ENCODE assay signal across 17 cellular contexts in the genomic region with DNA sequence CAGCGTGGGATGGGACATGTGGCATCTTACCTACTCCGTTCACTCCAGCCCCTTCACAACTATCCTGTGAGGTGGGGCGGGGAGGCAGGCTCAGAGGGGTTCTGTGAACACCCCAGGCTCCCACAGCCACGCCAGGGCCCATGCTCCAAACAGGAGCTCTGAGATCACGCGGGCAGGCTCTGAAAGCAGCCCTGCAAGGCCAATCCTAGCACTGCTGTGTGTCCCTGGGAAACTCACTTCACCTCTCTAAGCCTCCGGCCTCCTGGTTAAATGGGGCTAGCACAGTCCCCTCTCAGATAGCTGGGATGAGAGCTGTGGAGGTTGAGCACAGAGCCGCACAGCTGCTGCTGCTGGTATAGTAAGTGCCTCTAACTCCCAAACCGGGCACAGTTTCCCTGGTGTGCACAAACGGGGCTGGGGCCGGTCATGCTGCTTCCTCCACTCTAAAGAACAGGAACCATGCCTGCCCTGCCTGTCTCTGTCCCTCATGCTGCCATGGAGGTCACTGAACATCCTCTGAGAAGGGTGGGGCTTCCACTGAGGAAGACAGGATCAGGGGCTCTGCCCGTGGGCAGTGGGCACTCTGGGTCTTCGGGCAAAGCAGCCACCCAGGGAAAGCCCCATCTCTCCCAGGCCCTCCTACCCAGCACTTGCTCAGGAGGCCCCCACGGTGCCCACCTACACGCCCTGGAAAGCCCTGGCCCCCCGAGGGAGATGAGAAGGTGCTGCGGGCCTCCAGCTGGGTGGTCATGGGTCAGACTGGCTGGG. TPM values are rescaled to one million over a fixed set of nuclear protein-coding genes. Genes with fewer than 3 reads are reported as not detected.
A peak's percentile ranks its signal among the peaks of the same experiment; 100 is the strongest.
DNase-seq lines count a peak whose midpoint lies in the region; ATAC-seq, FAIRE-seq and TF ChIP-seq lines count a peak whose summit lies in the region.
"Had no signal": no experiment of that assay in that cellular context is flagged by ENCODE, and none has a peak within 500 bp of the region (broad histone marks: within the 10 kb centered on the region; RNA-seq: fewer than 3 reads in every experiment).

No MANE protein-coding gene starts in this region.

- H2BK120ac ChIP-seq in IMR-90 (ENCODE audit: low read depth, low read length), result no peak overlapping the region
- peak overlapping the region; percentile 9 for H2BK120ac ChIP-seq in neuronal stem cell (ENCODE audit: low read depth, low read length)

- DNase-seq in H7 (peak; percentile 52), IMR-90 (no peak), chondrocyte (ENCODE audit: low spot score) (peak; percentile 88), neuronal stem cell (ENCODE audit: low spot score) (no peak), GM12892 (ENCODE audit: insufficient read length) (no peak)
- DNase-seq in activated CD4-positive, CD25-positive, alpha-beta regulatory T cell treated with anti-CD3 and anti-CD28 coated beads, Interleukin-2, amount 50 U/mL, for 72 hours, result no peak
- DNase-seq: BE2C; CD8-positive, alpha-beta T cell; COR-L47; DND-41; GDM1; GM23248; H9 had no signal

- peaks cover 9% of the 10 kb centered on the region for H3K27me3 Mint-ChIP-seq in chondrocyte (ENCODE audit: low read depth)

- H3K9ac ChIP-seq in IMR-90 (ENCODE audit: low read depth, low read length), result no peak overlapping the region
- H3K9ac ChIP-seq in neuronal stem cell (ENCODE audit: low read depth, low read length, poor library complexity), result no peak overlapping the region
- H3K9ac ChIP-seq: GM23248 had no signal

- H3K27ac Mint-ChIP-seq in chondrocyte (ENCODE audit: unreplicated experiment), result no peak overlapping the region
- H3K27ac Mint-ChIP-seq: CD8-positive, alpha-beta T cell; H9 had no signal

- H2AK5ac ChIP-seq in IMR-90 (ENCODE audit: low read depth, low read length), result no peak overlapping the region
- peak overlapping the region; percentile 99 for H2AK5ac ChIP-seq in neuronal stem cell (ENCODE audit: low read depth, low read length)

- H2BK15ac ChIP-seq in IMR-90 (ENCODE audit: low read depth, low read length) (no peak overlapping the region), neuronal stem cell (ENCODE audit: low read length) (peak overlapping the region; percentile 89)

- H3K9me3 ChIP-seq in IMR-90 (ENCODE audit: control insufficient read depth, insufficient read depth, low read length) (no peaks in the 10 kb centered on the region), neuronal stem cell (replicated peaks in 1 of 2; ENCODE audit: control insufficient read depth in 2 of 2, insufficient read depth in 1 of 2, low read depth in 1 of 2, low read length in 2 of 2) (no peaks in the 10 kb centered on the region)
- H3K9me3 ChIP-seq: A549, BE2C had no signal

- TF ChIP-seq CTCF in IMR-90 (conservative IDR thresholded peaks at IDR 0.05; ENCODE audit: low read depth, low read length) (no peak), chondrocyte (IDR thresholded peaks at IDR 0.05) (no peak)

- TF ChIP-seq POLR2A in IMR-90 (IDR thresholded peaks at IDR 0.05; ENCODE audit: low read depth, low read length) (no peak), GM12892 (IDR thresholded peaks at IDR 0.05; ENCODE audit: low read depth, low read length) (no peak)

- no peak overlapping the region for H4K91ac ChIP-seq in IMR-90 (ENCODE audit: insufficient read depth, low read depth, low read length)
- H4K91ac ChIP-seq in neuronal stem cell (ENCODE audit: low read depth, low read length, poor library complexity), result no peak overlapping the region

- H4K20me1 ChIP-seq in IMR-90 (ENCODE audit: insufficient read depth, low read length), result no peaks in the 10 kb centered on the region

- FAIRE-seq in GM12892 (lab: Jason Lieb, UNC), result no peak
- FAIRE-seq: A549, D721Med had no signal

- TF ChIP-seq RAD21 in IMR-90 (IDR thresholded peaks at IDR 0.05; ENCODE audit: low read length), result no peak

- H3K18ac ChIP-seq in IMR-90 (ENCODE audit: low read depth, low read length), result no peak overlapping the region
- H3K18ac ChIP-seq in neuronal stem cell (ENCODE audit: low read length), result peak overlapping the region; percentile 74

- H3K23ac ChIP-seq in IMR-90 (ENCODE audit: low read depth, low read length), result no peak overlapping the region
- peak overlapping the region; percentile 80 for H3K23ac ChIP-seq in neuronal stem cell (ENCODE audit: low read depth, low read length, poor library complexity)

- H3K4me1 ChIP-seq in IMR-90 (ENCODE audit: control insufficient read depth, insufficient read depth, low read length), result peaks cover 2% of the 10 kb centered on the region
- peaks cover 0 to 12% of the 10 kb centered on the region in 2 donors for H3K4me1 ChIP-seq in neuronal stem cell (ENCODE audit: control insufficient read depth in 2 of 2, insufficient read depth in 1 of 2, low read depth in 1 of 2, low read length in 2 of 2)

- POLR2A ChIA-PET in IMR-90 (lab: Charles Lee; ENCODE audit: unreplicated experiment), result no interaction called here

- H2BK12ac ChIP-seq in neuronal stem cell (ENCODE audit: low read length), result peak overlapping the region; percentile 60

- H4K5ac ChIP-seq in IMR-90 (ENCODE audit: low read depth, low read length), result no peak overlapping the region

- no peak overlapping the region for H2BK5ac ChIP-seq in IMR-90 (ENCODE audit: low read depth, low read length, poor library complexity, severe bottlenecking)
- no peak overlapping the region for H2BK5ac ChIP-seq in neuronal stem cell (ENCODE audit: low read length)

- no peak overlapping the region for H2BK20ac ChIP-seq in IMR-90 (ENCODE audit: low read depth, low read length)

- H3K14ac ChIP-seq in IMR-90 (replicated peaks; ENCODE audit: low read depth, low read length) (no peak overlapping the region), neuronal stem cell (ENCODE audit: low read length) (no peak overlapping the region)

- no peaks in the 10 kb centered on the region for H3K36me3 Mint-ChIP-seq in chondrocyte (ENCODE audit: low read depth)
- H3K36me3 Mint-ChIP-seq: CD14-positive monocyte; CD8-positive, alpha-beta T cell had no signal

- H4K8ac ChIP-seq in IMR-90 (ENCODE audit: low read depth in 2 of 2, low read length in 2 of 2) (no peak overlapping the region), neuronal stem cell (ENCODE audit: low read depth, low read length) (no peak overlapping the region)

- in situ Hi-C loops in IMR-90 (cut with MboI; ENCODE audit: low sequenced_read_pairs), result no loop called here

- BruUV-seq in IMR-90 (replicated peaks; lab: Mats Ljungman, UMichigan), result no TSS peak

- H3K9me1 ChIP-seq in IMR-90 (ENCODE audit: insufficient read depth, low read length), result no peaks in the 10 kb centered on the region

- no peaks in the 10 kb centered on the region for H3K36me3 ChIP-seq in H7 (replicated peaks; ENCODE audit: control insufficient read depth, insufficient read depth, low read length)
- no peaks in the 10 kb centered on the region for H3K36me3 ChIP-seq in IMR-90 (ENCODE audit: control insufficient read depth, insufficient read depth, low read length)
- H3K36me3 ChIP-seq in neuronal stem cell (replicated peaks in 1 of 2; ENCODE audit: control insufficient read depth in 2 of 2, insufficient read depth in 2 of 2, low read length in 2 of 2), result no peaks in the 10 kb centered on the region
- H3K36me3 ChIP-seq: BE2C had no signal

- WGBS in IMR-90 (ENCODE audit: extremely low coverage in 2 of 2, insufficient read length in 1 of 2), 2 experiments, result no CpG with 5 or more reads among the region's 17 CpGs
- WGBS in neuronal stem cell (ENCODE audit: extremely low coverage in 2 of 2, insufficient read length in 2 of 2, insufficient replicate concordance in 1 of 2), 2 donors, result no CpG with 5 or more reads among the region's 17 CpGs

- CTCF ChIA-PET in IMR-90 (lab: Yijun Ruan, JAX), result no interaction called here

- no peak overlapping the region for H3K56ac ChIP-seq in IMR-90 (ENCODE audit: extremely low read depth, insufficient read depth, low read length)

- no peaks in the 10 kb centered on the region for H3K79me1 ChIP-seq in IMR-90 (ENCODE audit: low read depth in 1 of 2, low read length in 2 of 2)
- H3K79me1 ChIP-seq in neuronal stem cell (ENCODE audit: low read depth, low read length), result peaks cover 2% of the 10 kb centered on the region

- no peaks in the 10 kb centered on the region for H3K9me3 Mint-ChIP-seq in chondrocyte (ENCODE audit: low read depth)
- H3K9me3 Mint-ChIP-seq: CD8-positive, alpha-beta T cell; H9 had no signal

- no peak overlapping the region for H3K4me2 ChIP-seq in IMR-90 (ENCODE audit: low read depth, low read length)
- H3K4me2 ChIP-seq in neuronal stem cell (ENCODE audit: insufficient read depth, low read length, poor library complexity, severe bottlenecking), result no peak overlapping the region

- H2AK9ac ChIP-seq in IMR-90 (replicated peaks; ENCODE audit: low read depth, low read length, poor library complexity), result peak overlapping the region; percentile 16

- no peak for ATAC-seq in IMR-90 (ENCODE audit: low read depth)
- no peak for ATAC-seq in HG03108 (IDR thresholded peaks at IDR 0.05; ENCODE audit: unreplicated experiment)
- ATAC-seq: CD8-positive, alpha-beta T cell had no signal

- peak overlapping the region; percentile 58 for H2AFZ ChIP-seq in IMR-90 (replicated peaks; ENCODE audit: low read length, poor library complexity)
- no peak overlapping the region for H2AFZ ChIP-seq in neuronal stem cell (ENCODE audit: low read length)
- H2AFZ ChIP-seq: GM23248 had no signal

- dilution Hi-C loops in IMR-90 (cut with HindIII; ENCODE audit: low sequenced_read_pairs, unreplicated experiment), result no loop called here

- intact Hi-C loops in IMR-90 (cut with micrococcal nuclease), result no loop called here

- H3K4ac ChIP-seq in IMR-90 (ENCODE audit: low read depth, low read length) (no peak overlapping the region), neuronal stem cell (ENCODE audit: low read length) (no peak overlapping the region)

- H3K4me3 ChIP-seq in H7 (ENCODE audit: insufficient read depth, low read depth, low read length) (no peak overlapping the region), IMR-90 (ENCODE audit: insufficient read depth, low read depth, low read length) (no peak overlapping the region), neuronal stem cell (ENCODE audit: low read length in 2 of 2) (no peak overlapping the region)
- H3K4me3 ChIP-seq: A549, GM23248 had no signal

- no peak overlapping the region for H3K4me3 Mint-ChIP-seq in chondrocyte (ENCODE audit: unreplicated experiment)
- H3K4me3 Mint-ChIP-seq: CD8-positive, alpha-beta T cell had no signal

- H3K27ac ChIP-seq in IMR-90 (ENCODE audit: insufficient read depth, low read length), result no peak overlapping the region
- no peak overlapping the region for H3K27ac ChIP-seq in neuronal stem cell (replicated peaks; ENCODE audit: low read length)
- H3K27ac ChIP-seq: A549, GM23248 had no signal

- H3K27me3 ChIP-seq in H7 (ENCODE audit: control insufficient read depth, insufficient read depth, low read length), result peaks cover 22% of the 10 kb centered on the region
- H3K27me3 ChIP-seq in IMR-90 (ENCODE audit: control insufficient read depth, insufficient read depth, low read length), result peaks cover 24% of the 10 kb centered on the region
- H3K27me3 ChIP-seq in neuronal stem cell (ENCODE audit: control insufficient read depth in 3 of 3, insufficient read depth in 3 of 3, low read depth in 1 of 3, low read length in 3 of 3), result peaks cover 9 to 78% (median 25%) of the 10 kb centered on the region in 3 experiments
- H3K27me3 ChIP-seq: BE2C had no signal

- H3K4me1 Mint-ChIP-seq in chondrocyte (ENCODE audit: low read depth), result peaks cover 13% of the 10 kb centered on the region

RNA-seq across cellular contexts. Expression of gene ASS1, which starts 13.0 kb away (rescaled TPM):
- total RNA-seq in H7 (2014; rRNA removed; shearing (Covaris generic)), result 77.0 and 81.5 TPM in 2 replicates
- total RNA-seq in IMR-90 (2012; rRNA removed) (31.1 and 39.6 TPM in 2 replicates), chondrocyte (193 to 202 TPM (median 194 TPM) in 3 replicates)
- polyA plus RNA-seq in IMR-90 (2012; rRNA removed), result 39.7 and 41.9 TPM in 2 replicates
- 48.3 and 61.6 TPM in 2 replicates for polyA plus RNA-seq in IMR-90 (2012; cell fraction: cytosol; rRNA removed)
- 23.9 and 27.2 TPM in 2 replicates for polyA plus RNA-seq in IMR-90 (2012; cell fraction: nucleus; rRNA removed; ENCODE audit: low replicate concordance)
- 19.7 TPM for polyA plus RNA-seq in neuronal stem cell (2013, experiment 1 of 2)
- 19.8 TPM for polyA plus RNA-seq in neuronal stem cell (2013, experiment 2 of 2)
- 3.5 TPM for polyA plus RNA-seq in GM12892 (2012; ENCODE audit: missing spikeins)
- total RNA-seq: CD8-positive, alpha-beta T cell had no signal
- polyA plus RNA-seq: CD14-positive monocyte had no signal

Comparison
In these comparisons a context has a peak if more than half of its experiments do, and no peak if none do; other contexts are left out.
1. DNase-seq: peak in H7 (single experiment) and chondrocyte (single experiment); none in IMR-90 (single experiment), neuronal stem cell (single experiment), GM12892 (single experiment) and activated CD4-positive, CD25-positive, alpha-beta regulatory T cell treated with anti-CD3 and anti-CD28 coated beads, Interleukin-2, amount 50 U/mL, for 72 hours (single experiment).